ENCODE assay signal across 19 cellular contexts in genomic region chr2:210859314-210859713, GRCh38.
"Had no signal": no experiment of that assay in that cellular context is flagged by ENCODE, and none has a peak within 500 bp of the region (broad histone marks: within the 10 kb centered on the region; RNA-seq: fewer than 3 reads in every experiment).

No MANE protein-coding gene starts in this region.

- H3K27me3 ChIP-seq: adrenal gland had no signal

- H3K27ac ChIP-seq: adrenal gland, SK-N-MC had no signal

- DNase-seq: activated CD4-positive, alpha-beta T cell treated with anti-CD3 and anti-CD28 coated beads for 4 hours; activated CD8-positive, alpha-beta memory T cell treated with anti-CD3 and anti-CD28 coated beads, Interleukin-2, amount 50 U/mL, for 48 hours; activated CD8-positive, alpha-beta T cell treated with anti-CD3 and anti-CD28 coated beads for 36 hours; activated naive CD4-positive, alpha-beta T cell treated with anti-CD3 and anti-CD28 coated beads, Interleukin-2, amount 50 U/mL, for 16 hours; activated naive CD8-positive, alpha-beta T cell treated with anti-CD3 and anti-CD28 coated beads, Interleukin-2, amount 10 ng/mL, durations not matched to agents 7 days and 5 days; activated T-cell treated with anti-CD3 and anti-CD28 coated beads, Interleukin-2, amount 50 U/mL, for 1 hour; adrenal gland; anterior cingulate cortex; cerebellar nuclear complex; Kasumi-1; NCI-H1048; NCI-H187; NCI-H446; NCI-H524 treated with DMSO at 0.1 percent for 48 hours; RPMI8226; T-helper 1 cell had no signal

- H3K4me3 ChIP-seq: adrenal gland, K562, SK-N-MC had no signal

- H3K4me1 ChIP-seq: adrenal gland had no signal

- H3K9me3 ChIP-seq: adrenal gland had no signal

- FAIRE-seq: colon, K562 had no signal

- H3K36me3 ChIP-seq: adrenal gland had no signal
